ENCODE assay signal across 15 cellular contexts in genomic region chr6:157004530-157004929, GRCh38.
DNase-seq lines count a peak whose midpoint lies in the region; ATAC-seq, FAIRE-seq and TF ChIP-seq lines count a peak whose summit lies in the region.
"Had no signal": no experiment of that assay in that cellular context is flagged by ENCODE, and none has a peak within 500 bp of the region (broad histone marks: within the 10 kb centered on the region; RNA-seq: fewer than 3 reads in every experiment).

No MANE protein-coding gene starts in this region.

- H3K9me3 Mint-ChIP-seq in natural killer cell treated with Interleukin-12 subunit alpha and Interleukin-12 subunit beta and Interleukin-15 and Interleukin-18, amount 100 ng/mL, for 72 hours, result no peaks in the 10 kb centered on the region
- H3K9me3 Mint-ChIP-seq: CD8-positive, alpha-beta T cell had no signal

- H3K27ac ChIP-seq in right atrium auricular region, result no peak overlapping the region
- H3K27ac ChIP-seq: BLaER1 treated with 17β-estradiol and CSF1 and Interleukin-3, amounts not matched to agents 10 nM and 100 nM had no signal

- H3K4me3 Mint-ChIP-seq in natural killer cell treated with Interleukin-12 subunit alpha and Interleukin-12 subunit beta and Interleukin-15 and Interleukin-18, amount 100 ng/mL, for 72 hours, result no peak overlapping the region
- H3K4me3 Mint-ChIP-seq: B cell; CD8-positive, alpha-beta T cell had no signal

- H3K36me3 Mint-ChIP-seq in natural killer cell treated with Interleukin-12 subunit alpha and Interleukin-12 subunit beta and Interleukin-15 and Interleukin-18, amount 100 ng/mL, for 72 hours, result no peaks in the 10 kb centered on the region

- ATAC-seq in left ventricle myocardium superior (peak; percentile 67), sciatic nerve (peak; percentile 49)
- no peak for ATAC-seq in natural killer cell treated with Interleukin-12 subunit alpha and Interleukin-12 subunit beta and Interleukin-15 and Interleukin-18, amount 100 ng/mL, for 72 hours
- ATAC-seq: CD8-positive, alpha-beta T cell; HCT116 had no signal

- no peaks in the 10 kb centered on the region for H3K27me3 ChIP-seq in right atrium auricular region
- H3K27me3 ChIP-seq: BLaER1 treated with 17β-estradiol and CSF1 and Interleukin-3, amounts not matched to agents 10 nM and 100 nM had no signal

- peaks cover 34 to 40% of the 10 kb centered on the region in 2 donors for H3K4me1 Mint-ChIP-seq in natural killer cell treated with Interleukin-12 subunit alpha and Interleukin-12 subunit beta and Interleukin-15 and Interleukin-18, amount 100 ng/mL, for 72 hours (ENCODE audit: low read depth in 2 of 2)

- no peaks in the 10 kb centered on the region for H3K27me3 Mint-ChIP-seq in natural killer cell treated with Interleukin-12 subunit alpha and Interleukin-12 subunit beta and Interleukin-15 and Interleukin-18, amount 100 ng/mL, for 72 hours
- H3K27me3 Mint-ChIP-seq: B cell had no signal

- no peak for TF ChIP-seq CTCF in right atrium auricular region (IDR thresholded peaks at IDR 0.05)

- intact Hi-C loops in left ventricle myocardium superior (cut with micrococcal nuclease), result no loop called here
- intact Hi-C loops in sciatic nerve (cut with DNase I), result no loop called here

- no peak overlapping the region for H3K27ac Mint-ChIP-seq in natural killer cell treated with Interleukin-12 subunit alpha and Interleukin-12 subunit beta and Interleukin-15 and Interleukin-18, amount 100 ng/mL, for 72 hours
- H3K27ac Mint-ChIP-seq: B cell; CD8-positive, alpha-beta T cell had no signal

- H3K4me1 ChIP-seq in right atrium auricular region, result peaks cover 0 to 13% of the 10 kb centered on the region in 2 donors

- DNase-seq in left ventricle myocardium superior (no peak), right atrium auricular region (ENCODE audit: low spot score) (no peak), sciatic nerve (ENCODE audit: low spot score) (no peak)
- no peak for DNase-seq in effector CD4-positive, alpha-beta T cell
- no peak for DNase-seq in natural killer cell treated with Interleukin-12 subunit alpha and Interleukin-12 subunit beta and Interleukin-15 and Interleukin-18, amount 100 ng/mL, for 72 hours (ENCODE audit: low spot score)
- DNase-seq: Calu3; CD8-positive, alpha-beta T cell; DMS79 treated with DMSO at 0.1 percent for 48 hours; GF-D8; GOT3; H7 had no signal

- H3K36me3 ChIP-seq in right atrium auricular region, result no peaks in the 10 kb centered on the region

- H3K9me3 ChIP-seq in right atrium auricular region, result no peaks in the 10 kb centered on the region

- FAIRE-seq in colon (lab: Jason Lieb, UNC), result peak; percentile 10

- no peak overlapping the region for H3K4me3 ChIP-seq in right atrium auricular region
- H3K4me3 ChIP-seq: BLaER1 treated with 17β-estradiol and CSF1 and Interleukin-3, amounts not matched to agents 10 nM and 100 nM had no signal

Comparison
In these comparisons a context has a peak if more than half of its experiments do, and no peak if none do; other contexts are left out.
1. ATAC-seq: peak in left ventricle myocardium superior (single experiment) and sciatic nerve (single experiment); none in natural killer cell treated with Interleukin-12 subunit alpha and Interleukin-12 subunit beta and Interleukin-15 and Interleukin-18, amount 100 ng/mL, for 72 hours (0 of 2).